Comparison of ENCODE assay signal across 8 cellular contexts in the genomic region with DNA sequence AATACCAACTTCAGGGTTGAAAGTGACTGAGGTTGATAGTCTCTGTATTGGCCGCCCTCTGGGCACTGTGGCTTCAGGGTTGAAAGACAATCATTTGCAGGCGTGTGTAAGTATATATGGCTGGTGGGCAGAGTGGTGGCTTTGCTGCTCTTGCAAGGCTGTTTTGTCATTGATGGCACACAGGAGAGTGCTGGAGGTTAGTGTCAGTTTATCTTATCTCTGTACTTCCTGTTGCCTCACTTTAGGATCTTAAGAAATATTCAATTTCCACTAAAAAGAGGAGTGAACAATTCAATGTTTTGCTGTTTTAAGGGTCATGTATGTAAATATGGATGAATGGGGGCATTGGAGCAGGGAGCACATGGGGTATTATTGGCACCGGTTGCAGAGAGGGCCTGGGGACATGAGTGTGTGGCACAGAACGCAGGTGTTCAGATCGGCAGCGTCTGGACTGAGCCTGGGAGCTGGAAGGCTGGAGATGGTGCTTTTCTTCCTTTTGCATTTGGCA. TPM values are rescaled to one million over a fixed set of nuclear protein-coding genes. Genes with fewer than 3 reads are reported as not detected.
DNase-seq lines count a peak whose midpoint lies in the region; ATAC-seq and TF ChIP-seq lines count a peak whose summit lies in the region.

No MANE protein-coding gene starts in this region.

- TF ChIP-seq CTCF in WTC11 (IDR thresholded peaks at IDR 0.05), result no peak

- H3K27ac Mint-ChIP-seq in WTC11, result peak overlapping the region; percentile 71
- H3K27ac Mint-ChIP-seq in natural killer cell treated with Interleukin-12 subunit alpha and Interleukin-12 subunit beta and Interleukin-15 and Interleukin-18, amount 100 ng/mL, for 72 hours, result peak overlapping the region; percentile 95 to 98

- CTCF ChIA-PET in WTC11 (lab: Charles Lee), result no interaction called here

- peak; percentile 39 for ATAC-seq in GM18498 (IDR thresholded peaks at IDR 0.05; ENCODE audit: unreplicated experiment)
- ATAC-seq in HG03460 (IDR thresholded peaks at IDR 0.05; ENCODE audit: unreplicated experiment), result peak; percentile 25
- ATAC-seq in WTC11, result peak; percentile 12; the same call in 1 of the 2 replicates
- ATAC-seq in natural killer cell treated with Interleukin-12 subunit alpha and Interleukin-12 subunit beta and Interleukin-15 and Interleukin-18, amount 100 ng/mL, for 72 hours, result peak; percentile 64 to 68
- no peak for ATAC-seq in GM21529 (IDR thresholded peaks at IDR 0.05; ENCODE audit: unreplicated experiment)
- ATAC-seq in GM19035 (IDR thresholded peaks at IDR 0.05; ENCODE audit: unreplicated experiment), result no peak

- no peaks in the 10 kb centered on the region for H3K36me3 Mint-ChIP-seq in WTC11
- peaks cover 5% of the 10 kb centered on the region for H3K36me3 Mint-ChIP-seq in natural killer cell treated with Interleukin-12 subunit alpha and Interleukin-12 subunit beta and Interleukin-15 and Interleukin-18, amount 100 ng/mL, for 72 hours

- POLR2A ChIA-PET in WTC11 (lab: Charles Lee), result no interaction called here

- H3K9me3 Mint-ChIP-seq in WTC11, result peaks cover 5% of the 10 kb centered on the region; the same call in 1 of the 2 replicates
- peaks cover 3% of the 10 kb centered on the region for H3K9me3 Mint-ChIP-seq in natural killer cell treated with Interleukin-12 subunit alpha and Interleukin-12 subunit beta and Interleukin-15 and Interleukin-18, amount 100 ng/mL, for 72 hours

- DNase-seq in WTC11 (ENCODE audit: low spot score), result no peak
- DNase-seq in natural killer cell treated with Interleukin-12 subunit alpha and Interleukin-12 subunit beta and Interleukin-15 and Interleukin-18, amount 100 ng/mL, for 72 hours (ENCODE audit: low spot score), result no peak
- no peak for DNase-seq in medulla oblongata (ENCODE audit: extremely low spot score)
- no peak for DNase-seq in SW 1271 (lab: John Stamatoyannopoulos, UW)

- peak overlapping the region; percentile 41; the same call in 1 of the 2 replicates for H3K4me3 Mint-ChIP-seq in WTC11
- peak overlapping the region; percentile 87 for H3K4me3 Mint-ChIP-seq in natural killer cell treated with Interleukin-12 subunit alpha and Interleukin-12 subunit beta and Interleukin-15 and Interleukin-18, amount 100 ng/mL, for 72 hours

- peaks cover 69% of the 10 kb centered on the region for H3K4me1 Mint-ChIP-seq in WTC11
- peaks cover 69 to 84% of the 10 kb centered on the region in 2 donors for H3K4me1 Mint-ChIP-seq in natural killer cell treated with Interleukin-12 subunit alpha and Interleukin-12 subunit beta and Interleukin-15 and Interleukin-18, amount 100 ng/mL, for 72 hours (ENCODE audit: low read depth in 2 of 2)

- no peaks in the 10 kb centered on the region for H3K27me3 Mint-ChIP-seq in WTC11 (ENCODE audit: low read depth)
- no peaks in the 10 kb centered on the region for H3K27me3 Mint-ChIP-seq in natural killer cell treated with Interleukin-12 subunit alpha and Interleukin-12 subunit beta and Interleukin-15 and Interleukin-18, amount 100 ng/mL, for 72 hours

TF ChIP-seq in WTC11, 78 proteins besides CTCF, POLR2A, EP300 and RAD21 (continues in another document):
- TF ChIP-seq ZNF121 (CRISPR knock-in tag; IDR thresholded peaks at IDR 0.05) (no peak), RORB (CRISPR knock-in tag; IDR thresholded peaks at IDR 0.05) (no peak), TP53 (CRISPR knock-in tag; IDR thresholded peaks at IDR 0.05) (no peak), FOXP1 (CRISPR knock-in tag; IDR thresholded peaks at IDR 0.05; ENCODE audit: borderline replicate concordance) (no peak), SMAD4 (CRISPR knock-in tag; IDR thresholded peaks at IDR 0.05) (no peak), ZNF263 (CRISPR knock-in tag; IDR thresholded peaks at IDR 0.05; ENCODE audit: low read depth) (no peak), NR1H2 (CRISPR knock-in tag; IDR thresholded peaks at IDR 0.05) (no peak)
- TF ChIP-seq, protein P1, sequence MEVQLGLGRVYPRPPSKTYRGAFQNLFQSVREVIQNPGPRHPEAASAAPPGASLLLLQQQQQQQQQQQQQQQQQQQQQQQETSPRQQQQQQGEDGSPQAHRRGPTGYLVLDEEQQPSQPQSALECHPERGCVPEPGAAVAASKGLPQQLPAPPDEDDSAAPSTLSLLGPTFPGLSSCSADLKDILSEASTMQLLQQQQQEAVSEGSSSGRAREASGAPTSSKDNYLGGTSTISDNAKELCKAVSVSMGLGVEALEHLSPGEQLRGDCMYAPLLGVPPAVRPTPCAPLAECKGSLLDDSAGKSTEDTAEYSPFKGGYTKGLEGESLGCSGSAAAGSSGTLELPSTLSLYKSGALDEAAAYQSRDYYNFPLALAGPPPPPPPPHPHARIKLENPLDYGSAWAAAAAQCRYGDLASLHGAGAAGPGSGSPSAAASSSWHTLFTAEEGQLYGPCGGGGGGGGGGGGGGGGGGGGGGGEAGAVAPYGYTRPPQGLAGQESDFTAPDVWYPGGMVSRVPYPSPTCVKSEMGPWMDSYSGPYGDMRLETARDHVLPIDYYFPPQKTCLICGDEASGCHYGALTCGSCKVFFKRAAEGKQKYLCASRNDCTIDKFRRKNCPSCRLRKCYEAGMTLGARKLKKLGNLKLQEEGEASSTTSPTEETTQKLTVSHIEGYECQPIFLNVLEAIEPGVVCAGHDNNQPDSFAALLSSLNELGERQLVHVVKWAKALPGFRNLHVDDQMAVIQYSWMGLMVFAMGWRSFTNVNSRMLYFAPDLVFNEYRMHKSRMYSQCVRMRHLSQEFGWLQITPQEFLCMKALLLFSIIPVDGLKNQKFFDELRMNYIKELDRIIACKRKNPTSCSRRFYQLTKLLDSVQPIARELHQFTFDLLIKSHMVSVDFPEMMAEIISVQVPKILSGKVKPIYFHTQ (CRISPR knock-in tag; IDR thresholded peaks at IDR 0.05), result no peak
- TF ChIP-seq, protein P2, sequence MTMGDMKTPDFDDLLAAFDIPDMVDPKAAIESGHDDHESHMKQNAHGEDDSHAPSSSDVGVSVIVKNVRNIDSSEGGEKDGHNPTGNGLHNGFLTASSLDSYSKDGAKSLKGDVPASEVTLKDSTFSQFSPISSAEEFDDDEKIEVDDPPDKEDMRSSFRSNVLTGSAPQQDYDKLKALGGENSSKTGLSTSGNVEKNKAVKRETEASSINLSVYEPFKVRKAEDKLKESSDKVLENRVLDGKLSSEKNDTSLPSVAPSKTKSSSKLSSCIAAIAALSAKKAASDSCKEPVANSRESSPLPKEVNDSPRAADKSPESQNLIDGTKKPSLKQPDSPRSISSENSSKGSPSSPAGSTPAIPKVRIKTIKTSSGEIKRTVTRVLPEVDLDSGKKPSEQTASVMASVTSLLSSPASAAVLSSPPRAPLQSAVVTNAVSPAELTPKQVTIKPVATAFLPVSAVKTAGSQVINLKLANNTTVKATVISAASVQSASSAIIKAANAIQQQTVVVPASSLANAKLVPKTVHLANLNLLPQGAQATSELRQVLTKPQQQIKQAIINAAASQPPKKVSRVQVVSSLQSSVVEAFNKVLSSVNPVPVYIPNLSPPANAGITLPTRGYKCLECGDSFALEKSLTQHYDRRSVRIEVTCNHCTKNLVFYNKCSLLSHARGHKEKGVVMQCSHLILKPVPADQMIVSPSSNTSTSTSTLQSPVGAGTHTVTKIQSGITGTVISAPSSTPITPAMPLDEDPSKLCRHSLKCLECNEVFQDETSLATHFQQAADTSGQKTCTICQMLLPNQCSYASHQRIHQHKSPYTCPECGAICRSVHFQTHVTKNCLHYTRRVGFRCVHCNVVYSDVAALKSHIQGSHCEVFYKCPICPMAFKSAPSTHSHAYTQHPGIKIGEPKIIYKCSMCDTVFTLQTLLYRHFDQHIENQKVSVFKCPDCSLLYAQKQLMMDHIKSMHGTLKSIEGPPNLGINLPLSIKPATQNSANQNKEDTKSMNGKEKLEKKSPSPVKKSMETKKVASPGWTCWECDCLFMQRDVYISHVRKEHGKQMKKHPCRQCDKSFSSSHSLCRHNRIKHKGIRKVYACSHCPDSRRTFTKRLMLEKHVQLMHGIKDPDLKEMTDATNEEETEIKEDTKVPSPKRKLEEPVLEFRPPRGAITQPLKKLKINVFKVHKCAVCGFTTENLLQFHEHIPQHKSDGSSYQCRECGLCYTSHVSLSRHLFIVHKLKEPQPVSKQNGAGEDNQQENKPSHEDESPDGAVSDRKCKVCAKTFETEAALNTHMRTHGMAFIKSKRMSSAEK (CRISPR knock-in tag; IDR thresholded peaks at IDR 0.05; ENCODE audit: borderline replicate concordance), result no peak
- TF ChIP-seq, protein P3, sequence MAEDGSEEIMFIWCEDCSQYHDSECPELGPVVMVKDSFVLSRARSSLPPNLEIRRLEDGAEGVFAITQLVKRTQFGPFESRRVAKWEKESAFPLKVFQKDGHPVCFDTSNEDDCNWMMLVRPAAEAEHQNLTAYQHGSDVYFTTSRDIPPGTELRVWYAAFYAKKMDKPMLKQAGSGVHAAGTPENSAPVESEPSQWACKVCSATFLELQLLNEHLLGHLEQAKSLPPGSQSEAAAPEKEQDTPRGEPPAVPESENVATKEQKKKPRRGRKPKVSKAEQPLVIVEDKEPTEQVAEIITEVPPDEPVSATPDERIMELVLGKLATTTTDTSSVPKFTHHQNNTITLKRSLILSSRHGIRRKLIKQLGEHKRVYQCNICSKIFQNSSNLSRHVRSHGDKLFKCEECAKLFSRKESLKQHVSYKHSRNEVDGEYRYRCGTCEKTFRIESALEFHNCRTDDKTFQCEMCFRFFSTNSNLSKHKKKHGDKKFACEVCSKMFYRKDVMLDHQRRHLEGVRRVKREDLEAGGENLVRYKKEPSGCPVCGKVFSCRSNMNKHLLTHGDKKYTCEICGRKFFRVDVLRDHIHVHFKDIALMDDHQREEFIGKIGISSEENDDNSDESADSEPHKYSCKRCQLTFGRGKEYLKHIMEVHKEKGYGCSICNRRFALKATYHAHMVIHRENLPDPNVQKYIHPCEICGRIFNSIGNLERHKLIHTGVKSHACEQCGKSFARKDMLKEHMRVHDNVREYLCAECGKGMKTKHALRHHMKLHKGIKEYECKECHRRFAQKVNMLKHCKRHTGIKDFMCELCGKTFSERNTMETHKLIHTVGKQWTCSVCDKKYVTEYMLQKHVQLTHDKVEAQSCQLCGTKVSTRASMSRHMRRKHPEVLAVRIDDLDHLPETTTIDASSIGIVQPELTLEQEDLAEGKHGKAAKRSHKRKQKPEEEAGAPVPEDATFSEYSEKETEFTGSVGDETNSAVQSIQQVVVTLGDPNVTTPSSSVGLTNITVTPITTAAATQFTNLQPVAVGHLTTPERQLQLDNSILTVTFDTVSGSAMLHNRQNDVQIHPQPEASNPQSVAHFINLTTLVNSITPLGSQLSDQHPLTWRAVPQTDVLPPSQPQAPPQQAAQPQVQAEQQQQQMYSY (CRISPR knock-in tag; IDR thresholded peaks at IDR 0.05), result no peak

RNA-seq across cellular contexts. Expression of a gene that starts 51.5 kb away (rescaled TPM):
- total RNA-seq in WTC11 (2021), result 63.7 to 75.4 TPM (median 65.1 TPM) in 3 replicates
- 10 to 100 TPM; 44.7 to 47.4 TPM for total RNA-seq in natural killer cell treated with Interleukin-12 subunit alpha and Interleukin-12 subunit beta and Interleukin-15 and Interleukin-18, amount 100 ng/mL, for 72 hours

Comparison
In these comparisons a context has a peak if more than half of its experiments do, and no peak if none do; other contexts are left out.
1. ATAC-seq: peak in GM18498 (single experiment), HG03460 (single experiment), WTC11 (single experiment) and natural killer cell treated with Interleukin-12 subunit alpha and Interleukin-12 subunit beta and Interleukin-15 and Interleukin-18, amount 100 ng/mL, for 72 hours (2 of 2); none in GM21529 (single experiment) and GM19035 (single experiment).